In genomic region chr19:1366899-1367870, GRCh38 we compare ENCODE assay signal across 22 cellular contexts. TPM values are rescaled to one million over a fixed set of nuclear protein-coding genes. Genes with fewer than 3 reads are reported as not detected.
A peak's percentile ranks its signal among the peaks of the same experiment; 100 is the strongest.
DNase-seq lines count a peak whose midpoint lies in the region; ATAC-seq and TF ChIP-seq lines count a peak whose summit lies in the region.
"Had no signal": no experiment of that assay in that cellular context is flagged by ENCODE, and none has a peak within 500 bp of the region (broad histone marks: within the 10 kb centered on the region; RNA-seq: fewer than 3 reads in every experiment).

No MANE protein-coding gene starts in this region.

- H3K4me1 Mint-ChIP-seq in activated T-cell treated with anti-CD3 and anti-CD28 coated beads, Interleukin-2, amount 50 U/mL, for 24 hours (ENCODE audit: low read depth) = peaks cover 26% of the 10 kb centered on the region

- H3F3A ChIP-seq in GM23248 (ENCODE audit: insufficient read depth) = peaks cover 7% of the 10 kb centered on the region

- H3K79me2 ChIP-seq in GM23248 (ENCODE audit: insufficient read depth) = peaks cover 30% of the 10 kb centered on the region

- no peaks in the 10 kb centered on the region for H3K9me3 Mint-ChIP-seq in activated T-cell treated with anti-CD3 and anti-CD28 coated beads, Interleukin-2, amount 50 U/mL, for 24 hours
- H3K9me3 Mint-ChIP-seq: activated naive CD4-positive, alpha-beta T cell treated with anti-CD3 and anti-CD28 coated beads, Interleukin-2, amount 50 U/mL, for 72 hours had no signal

- H3K27me3 ChIP-seq in upper lobe of right lung (no peaks in the 10 kb centered on the region), GM23248 (replicated peaks; ENCODE audit: insufficient read depth) (no peaks in the 10 kb centered on the region)
- H3K27me3 ChIP-seq: ascending aorta, esophagus squamous epithelium had no signal

- peaks cover 84% of the 10 kb centered on the region for H3K36me3 Mint-ChIP-seq in activated T-cell treated with anti-CD3 and anti-CD28 coated beads, Interleukin-2, amount 50 U/mL, for 24 hours (ENCODE audit: low read depth)

- no peak for TF ChIP-seq CTCF in upper lobe of right lung (IDR thresholded peaks at IDR 0.05)
- TF ChIP-seq CTCF in mucosa of descending colon (IDR thresholded peaks at IDR 0.05) = no peak

- no peaks in the 10 kb centered on the region for H4K20me1 ChIP-seq in GM23248 (ENCODE audit: insufficient read depth)

- no peak overlapping the region for H3K4me2 ChIP-seq in GM23248 (ENCODE audit: unreplicated experiment)

- DNase-seq in activated T-cell treated with anti-CD3 and anti-CD28 coated beads, Interleukin-2, amount 50 U/mL, for 24 hours = no peak
- no peak for DNase-seq in activated T-cell treated with anti-CD3 and anti-CD28 coated beads for 4 hours
- peak; percentile 14 for DNase-seq in OCI-M1 (lab: John Stamatoyannopoulos, UW)
- DNase-seq in epidermal melanocyte (ENCODE audit: insufficient read length, low spot score) = peak; percentile 78
- DNase-seq in upper lobe of right lung = no peak
- no peak for DNase-seq in activated CD4-positive, alpha-beta T cell treated with anti-CD3 and anti-CD28 coated beads for 1 hour
- DNase-seq in GM23248 = no peak
- DNase-seq in mucosa of descending colon = no peak
- DNase-seq: activated CD4-positive, alpha-beta T cell treated with anti-CD3 and anti-CD28 coated beads for 48 hours; cerebellar nuclear complex; effector memory CD4-positive, alpha-beta T cell; EL; esophagus squamous epithelium; NCI-H1436; NCI-H524 treated with DMSO at 0.1 percent for 48 hours; nucleus accumbens; SHP77 treated with DMSO at 0.1 percent for 48 hours; stimulated activated CD4-positive, alpha-beta T cell treated with anti-CD3 and anti-CD28 coated beads, Interleukin-2, amount 100 ng/mL, for 48 hours; stimulated activated naive CD4-positive, alpha-beta T cell treated with Interleukin-2 at 50 U/mL for 16 hours had no signal

- H3K9me2 ChIP-seq in GM23248 (ENCODE audit: insufficient read depth) = no peaks in the 10 kb centered on the region

- no peak overlapping the region for H3K9ac ChIP-seq in GM23248

- peaks cover 65% of the 10 kb centered on the region for H3K36me3 ChIP-seq in upper lobe of right lung
- H3K36me3 ChIP-seq in GM23248 (ENCODE audit: low read depth) = peaks cover 31% of the 10 kb centered on the region; the same call in 1 of the 2 replicates
- peaks cover 13% of the 10 kb centered on the region for H3K36me3 ChIP-seq in mucosa of descending colon (ENCODE audit: low read depth)

- H3K27ac ChIP-seq in upper lobe of right lung (peak overlapping the region; percentile 30), GM23248 (no peak overlapping the region)
- H3K27ac ChIP-seq: ascending aorta, esophagus squamous epithelium had no signal

- H3K27me3 Mint-ChIP-seq in activated T-cell treated with anti-CD3 and anti-CD28 coated beads, Interleukin-2, amount 50 U/mL, for 24 hours = no peaks in the 10 kb centered on the region
- H3K27me3 Mint-ChIP-seq: B cell had no signal

- intact Hi-C loops in upper lobe of right lung (cut with DNase I) = no loop called here
- intact Hi-C loops in mucosa of descending colon (cut with DNase I, micrococcal nuclease) = no loop called here

- H3K4me3 Mint-ChIP-seq in activated T-cell treated with anti-CD3 and anti-CD28 coated beads, Interleukin-2, amount 50 U/mL, for 24 hours = no peak overlapping the region
- H3K4me3 Mint-ChIP-seq: B cell had no signal

- peak overlapping the region; percentile 24 for H3K27ac Mint-ChIP-seq in activated T-cell treated with anti-CD3 and anti-CD28 coated beads, Interleukin-2, amount 50 U/mL, for 24 hours
- H3K27ac Mint-ChIP-seq: activated naive CD4-positive, alpha-beta T cell treated with anti-CD3 and anti-CD28 coated beads, Interleukin-2, amount 50 U/mL, for 72 hours; B cell had no signal

- peaks cover 11% of the 10 kb centered on the region for H3K4me1 ChIP-seq in upper lobe of right lung
- peaks cover 4% of the 10 kb centered on the region for H3K4me1 ChIP-seq in GM23248 (ENCODE audit: insufficient read depth)
- H3K4me1 ChIP-seq in mucosa of descending colon (ENCODE audit: low read depth) = no peaks in the 10 kb centered on the region

- WGBS in GM23248 (ENCODE audit: low coverage in 1 of 2, low lambda C conversion rate in 2 of 2, missing lambda C conversion rate in 2 of 2), 2 experiments = 87 to 90% methylated on average over 31 to 35 of the region's 35 CpGs

- ATAC-seq in upper lobe of right lung (peak; percentile 63), mucosa of descending colon (no peak)

- no peaks in the 10 kb centered on the region for H3K9me3 ChIP-seq in upper lobe of right lung
- H3K9me3 ChIP-seq in GM23248 (ENCODE audit: low read depth) = no peaks in the 10 kb centered on the region
- H3K9me3 ChIP-seq in mucosa of descending colon = no peaks in the 10 kb centered on the region
- H3K9me3 ChIP-seq: ascending aorta, esophagus squamous epithelium had no signal

- H3K4me3 ChIP-seq in upper lobe of right lung = no peak overlapping the region
- no peak overlapping the region for H3K4me3 ChIP-seq in GM23248
- no peak overlapping the region for H3K4me3 ChIP-seq in mucosa of descending colon
- H3K4me3 ChIP-seq: ascending aorta, esophagus squamous epithelium had no signal

- H2AFZ ChIP-seq in GM23248 = no peak overlapping the region

- in situ Hi-C loops in GM23248 (cut with MboI) = no loop called here

RNA-seq across cellular contexts. Expression of gene NDUFS7, which starts 16.5 kb away (rescaled TPM):
- total RNA-seq in upper lobe of right lung = 78.2 TPM
- 64.1 and 67.1 TPM in 2 replicates for total RNA-seq in GM23248 (2014; rRNA removed; shearing (Covaris generic))
- 173 and 177 TPM in 2 replicates for polyA plus RNA-seq in GM23248 (2016; fragmentation: Nextera tagmentation; extraction: Ambion mirVana)
- total RNA-seq in mucosa of descending colon = 100 to 1,000 TPM; 118 to 160 (median 148) TPM

RNA-seq across cellular contexts. Expression of gene GAMT, which starts 34.2 kb away (rescaled TPM):
- total RNA-seq in upper lobe of right lung = 7.1 TPM
- 39.8 and 43.7 TPM in 2 replicates for total RNA-seq in GM23248 (2014; rRNA removed; shearing (Covaris generic))
- polyA plus RNA-seq in GM23248 (2016; fragmentation: Nextera tagmentation; extraction: Ambion mirVana) = 40.1 and 43.1 TPM in 2 replicates
- 1 to 10 TPM; 1.6 to 7.0 (median 2.1) TPM for total RNA-seq in mucosa of descending colon

RNA-seq across cellular contexts. Expression of gene DAZAP1, which starts 40.2 kb away (rescaled TPM):
- total RNA-seq in upper lobe of right lung (98.7 TPM), mucosa of descending colon (100 to 1,000 TPM; 117 to 123 (median 119) TPM)
- 56.6 and 59.4 TPM in 2 replicates for total RNA-seq in GM23248 (2014; rRNA removed; shearing (Covaris generic))
- polyA plus RNA-seq in GM23248 (2016; fragmentation: Nextera tagmentation; extraction: Ambion mirVana) = 11.0 and 12.8 TPM in 2 replicates

Comparison
In these comparisons a context has a peak if more than half of its experiments do, and no peak if none do; other contexts are left out.
1. DNase-seq: peak in OCI-M1 (single experiment) and epidermal melanocyte (single experiment); none in activated T-cell treated with anti-CD3 and anti-CD28 coated beads, Interleukin-2, amount 50 U/mL, for 24 hours (single experiment), activated T-cell treated with anti-CD3 and anti-CD28 coated beads for 4 hours (single experiment), upper lobe of right lung (single experiment), activated CD4-positive, alpha-beta T cell treated with anti-CD3 and anti-CD28 coated beads for 1 hour (single experiment), GM23248 (single experiment) and mucosa of descending colon (0 of 3).